35 cellular contexts compared by ENCODE assay signal in the genomic region with DNA sequence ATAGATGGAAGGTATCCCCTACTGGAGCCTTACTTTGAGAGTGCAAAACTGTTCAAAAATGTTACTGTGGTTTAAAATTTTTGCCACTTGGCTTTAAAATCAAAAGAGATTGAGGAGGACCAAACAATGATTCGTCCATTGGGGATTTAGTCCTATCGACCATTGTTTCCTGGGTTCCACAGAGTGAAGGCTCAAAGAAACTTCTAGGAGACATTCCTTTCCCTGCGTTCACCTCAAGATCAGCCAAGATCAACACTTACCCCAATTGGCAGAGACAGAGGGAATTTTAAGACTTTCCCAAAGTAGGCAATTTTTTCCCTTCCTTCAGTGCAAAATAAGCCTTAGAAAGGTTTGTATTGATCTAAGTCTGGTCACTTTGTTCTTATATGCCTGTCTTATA.
"Had no signal": no experiment of that assay in that cellular context is flagged by ENCODE, and none has a peak within 500 bp of the region (broad histone marks: within the 10 kb centered on the region; RNA-seq: fewer than 3 reads in every experiment).

No MANE protein-coding gene starts in this region.

- H3K27ac Mint-ChIP-seq: activated B cell treated with CpG ODN at 0.5 μM for 24 hours; activated CD8-positive, alpha-beta memory T cell treated with anti-CD3 and anti-CD28 coated beads, Interleukin-2, amount 10 ng/mL, durations not matched to agents 7 days and 5 days; activated CD8-positive, alpha-beta T cell treated with anti-CD3 and anti-CD28 coated beads, Interleukin-2, amount 10 ng/mL, durations not matched to agents 7 days and 5 days; activated naive CD4-positive, alpha-beta T cell treated with anti-CD3 and anti-CD28 coated beads for 36 hours; activated naive CD4-positive, alpha-beta T cell treated with anti-CD3 and anti-CD28 coated beads, Interleukin-2, amount 50 U/mL, for 72 hours; activated naive CD8-positive, alpha-beta T cell treated with anti-CD3 and anti-CD28 coated beads, Interleukin-2, amount 10 ng/mL, durations not matched to agents 7 days and 5 days; activated T-helper 1 cell treated with anti-CD3 and anti-CD28 coated beads, Interleukin-12 subunit alpha, Interleukin-12 subunit beta, Interleukin-2, Interleukin-4 antibody, amounts not matched to agents 30 ng/mL and 10 ng/mL and 1 ng/mL, durations not matched to agents 14 hours and 24 hours and 36 hours; activated T-helper 2 cell treated with anti-CD3 and anti-CD28 coated beads, Interferon-gamma antibody, Interleukin-2, Interleukin-4, amounts not matched to agents 10 μg/mL and 5 μg/mL and 100 μg/mL, durations not matched to agents 14 hours and 24 hours and 36 hours; brain; T-helper 17 cell; T-helper 2 cell treated with Interferon-gamma antibody and Interleukin-4, amounts not matched to agents 5 μg/mL and 100 μg/mL, for 36 hours had no signal

- DNase-seq: activated B cell treated with CpG ODN at 0.5 μM for 24 hours; activated CD4-positive, alpha-beta T cell treated with anti-CD3 and anti-CD28 coated beads for 48 hours; activated CD4-positive, alpha-beta T cell treated with anti-CD3 and anti-CD28 coated beads, Interleukin-2, amount 50 U/mL, for 1 hour; activated CD4-positive, alpha-beta T cell treated with anti-CD3 and anti-CD28 coated beads, Interleukin-2, amount 50 U/mL, for 48 hours; activated CD8-positive, alpha-beta memory T cell treated with anti-CD3 and anti-CD28 coated beads, Interleukin-2, amount 10 ng/mL, durations not matched to agents 7 days and 5 days; activated CD8-positive, alpha-beta memory T cell treated with anti-CD3 and anti-CD28 coated beads, Interleukin-2, amount 50 U/mL, for 4 hours; activated CD8-positive, alpha-beta T cell treated with anti-CD3 and anti-CD28 coated beads, Interleukin-2, amount 10 ng/mL, durations not matched to agents 7 days and 5 days; activated effector memory CD4-positive, alpha-beta T cell treated with anti-CD3 and anti-CD28 coated beads, Interleukin-2, amount 50 U/mL, for 16 hours; activated naive CD4-positive, alpha-beta T cell treated with anti-CD3 and anti-CD28 coated beads for 36 hours; activated naive CD8-positive, alpha-beta T cell treated with anti-CD3 and anti-CD28 coated beads, Interleukin-2, amount 10 ng/mL, durations not matched to agents 7 days and 5 days; activated T-cell treated with anti-CD3 and anti-CD28 coated beads, Interleukin-2, amount 50 U/mL, for 1 hour; activated T-cell treated with anti-CD3 and anti-CD28 coated beads, Interleukin-2, amount 50 U/mL, for 48 hours; amniotic stem cell; anterior cingulate cortex; central memory CD4-positive, alpha-beta T cell; cerebellar nuclear complex; colonic mucosa; effector CD8-positive, alpha-beta T cell; esophagus squamous epithelium; foreskin keratinocyte; gastrocnemius medialis; glutamatergic neuron; T-helper 1 cell; T-helper 17 cell; T1000; WERI-Rb-1 had no signal

- H3K4me1 Mint-ChIP-seq: activated B cell treated with CpG ODN at 0.5 μM for 24 hours; activated CD8-positive, alpha-beta memory T cell treated with anti-CD3 and anti-CD28 coated beads, Interleukin-2, amount 10 ng/mL, durations not matched to agents 7 days and 5 days; activated naive CD8-positive, alpha-beta T cell treated with anti-CD3 and anti-CD28 coated beads, Interleukin-2, amount 10 ng/mL, durations not matched to agents 7 days and 5 days; brain; T-helper 17 cell had no signal

- H3K27ac ChIP-seq: breast epithelium, cardiac muscle cell, colonic mucosa, epithelial cell of prostate, esophagus squamous epithelium, foreskin keratinocyte, gastrocnemius medialis, WERI-Rb-1 had no signal

- ATAC-seq: activated CD4-positive, CD25-positive, alpha-beta regulatory T cell treated with anti-CD3 and anti-CD28 coated beads, Interleukin-2, amount 50 U/mL, for 24 hours; activated CD8-positive, alpha-beta memory T cell treated with anti-CD3 and anti-CD28 coated beads, Interleukin-2, amount 10 ng/mL, durations not matched to agents 7 days and 5 days; activated CD8-positive, alpha-beta T cell treated with anti-CD3 and anti-CD28 coated beads, Interleukin-2, amount 10 ng/mL, durations not matched to agents 7 days and 5 days; activated naive CD4-positive, alpha-beta T cell treated with anti-CD3 and anti-CD28 coated beads, Interleukin-2, amount 50 U/mL, for 72 hours; foreskin keratinocyte; gastrocnemius medialis; T-helper 17 cell had no signal

- H3K27me3 ChIP-seq: breast epithelium, cardiac muscle cell, colonic mucosa, esophagus squamous epithelium, foreskin keratinocyte, gastrocnemius medialis had no signal

- H3K9me3 ChIP-seq: colonic mucosa, esophagus squamous epithelium, gastrocnemius medialis had no signal

- H3K36me3 Mint-ChIP-seq: activated CD8-positive, alpha-beta memory T cell treated with anti-CD3 and anti-CD28 coated beads, Interleukin-2, amount 10 ng/mL, durations not matched to agents 7 days and 5 days; activated naive CD8-positive, alpha-beta T cell treated with anti-CD3 and anti-CD28 coated beads, Interleukin-2, amount 10 ng/mL, durations not matched to agents 7 days and 5 days; brain had no signal

- H3K27me3 Mint-ChIP-seq: activated B cell treated with CpG ODN at 0.5 μM for 24 hours; activated CD8-positive, alpha-beta memory T cell treated with anti-CD3 and anti-CD28 coated beads, Interleukin-2, amount 10 ng/mL, durations not matched to agents 7 days and 5 days; activated naive CD8-positive, alpha-beta T cell treated with anti-CD3 and anti-CD28 coated beads, Interleukin-2, amount 10 ng/mL, durations not matched to agents 7 days and 5 days; T-helper 17 cell had no signal

- H3K4me1 ChIP-seq: breast epithelium, colonic mucosa, esophagus squamous epithelium, foreskin keratinocyte, gastrocnemius medialis had no signal

- H3K4me3 ChIP-seq: breast epithelium, cardiac muscle cell, colonic mucosa, esophagus squamous epithelium, gastrocnemius medialis had no signal

- H3K36me3 ChIP-seq: breast epithelium, cardiac muscle cell, colonic mucosa, esophagus squamous epithelium, gastrocnemius medialis, WERI-Rb-1 had no signal

- H3K4me3 Mint-ChIP-seq: activated B cell treated with CpG ODN at 0.5 μM for 24 hours; activated CD8-positive, alpha-beta memory T cell treated with anti-CD3 and anti-CD28 coated beads, Interleukin-2, amount 10 ng/mL, durations not matched to agents 7 days and 5 days; activated CD8-positive, alpha-beta T cell treated with anti-CD3 and anti-CD28 coated beads, Interleukin-2, amount 10 ng/mL, durations not matched to agents 7 days and 5 days; activated naive CD4-positive, alpha-beta T cell treated with anti-CD3 and anti-CD28 coated beads for 36 hours; activated naive CD8-positive, alpha-beta T cell treated with anti-CD3 and anti-CD28 coated beads, Interleukin-2, amount 10 ng/mL, durations not matched to agents 7 days and 5 days; activated T-helper 1 cell treated with anti-CD3 and anti-CD28 coated beads, Interleukin-12 subunit alpha, Interleukin-12 subunit beta, Interleukin-2, Interleukin-4 antibody, amounts not matched to agents 30 ng/mL and 10 ng/mL and 1 ng/mL, durations not matched to agents 14 hours and 24 hours and 36 hours; brain; T-helper 17 cell; T-helper 2 cell treated with Interferon-gamma antibody and Interleukin-4, amounts not matched to agents 5 μg/mL and 100 μg/mL, for 36 hours had no signal
